ENCODE assay signal across 1 cellular context in genomic region chr3:191294291-191294690, GRCh38.
TF ChIP-seq lines count a peak whose summit lies in the region.

No MANE protein-coding gene starts in this region.

TF ChIP-seq in K562, 482 proteins besides CTCF, POLR2A, EP300 and RAD21:
- TF ChIP-seq MEIS2 (IDR thresholded peaks at IDR 0.05; ENCODE audit: partially characterized antibody), result peak; percentile 89
- peak; percentile 63 for TF ChIP-seq PKNOX1 (IDR thresholded peaks at IDR 0.05)
- TF ChIP-seq MTF1 (CRISPR knock-in tag; IDR thresholded peaks at IDR 0.05; ENCODE audit: borderline replicate concordance), result no peak
- TF ChIP-seq PBX2 (CRISPR knock-in tag; IDR thresholded peaks at IDR 0.05; ENCODE audit: low read depth), result no peak
- peak; percentile 96 for TF ChIP-seq PBX2 (tag; conservative IDR thresholded peaks at IDR 0.05; ENCODE audit: low read depth)
